Comparison of ENCODE assay signal across 19 cellular contexts in genomic region chr7:16028651-16029050, GRCh38.
DNase-seq lines count a peak whose midpoint lies in the region; ATAC-seq and TF ChIP-seq lines count a peak whose summit lies in the region.
"Had no signal": no experiment of that assay in that cellular context is flagged by ENCODE, and none has a peak within 500 bp of the region (broad histone marks: within the 10 kb centered on the region; RNA-seq: fewer than 3 reads in every experiment).

No MANE protein-coding gene starts in this region.

- no peaks in the 10 kb centered on the region for H4K20me1 ChIP-seq in IMR-90 (ENCODE audit: insufficient read depth, low read length)
- H4K20me1 ChIP-seq in hepatocyte (ENCODE audit: insufficient read depth, poor library complexity, severe bottlenecking), result no peaks in the 10 kb centered on the region
- H4K20me1 ChIP-seq: BLaER1 treated with 17β-estradiol and CSF1 and Interleukin-3, amounts not matched to agents 10 nM and 100 nM had no signal

- in situ Hi-C loops in IMR-90 (cut with MboI; ENCODE audit: low sequenced_read_pairs), result no loop called here

- peak overlapping the region; percentile 71 to 72 for H4K8ac ChIP-seq in IMR-90 (ENCODE audit: low read depth in 2 of 2, low read length in 2 of 2)

- peak overlapping the region; percentile 48 for H2AFZ ChIP-seq in IMR-90 (replicated peaks; ENCODE audit: low read length, poor library complexity)
- no peak overlapping the region for H2AFZ ChIP-seq in hepatocyte

- peak overlapping the region; percentile 72; the same call in 1 of the 2 replicates for H3K56ac ChIP-seq in IMR-90 (ENCODE audit: extremely low read depth, insufficient read depth, low read length)

- H2BK5ac ChIP-seq in IMR-90 (ENCODE audit: low read depth, low read length, poor library complexity, severe bottlenecking), result peak overlapping the region; percentile 90

- H4K5ac ChIP-seq in IMR-90 (ENCODE audit: low read depth, low read length), result peak overlapping the region; percentile 78

- peak overlapping the region; percentile 86 for H3K14ac ChIP-seq in IMR-90 (replicated peaks; ENCODE audit: low read depth, low read length)

- peaks cover 6% of the 10 kb centered on the region for H3K9me1 ChIP-seq in IMR-90 (ENCODE audit: insufficient read depth, low read length)

- peak overlapping the region; percentile 86 for H4K91ac ChIP-seq in IMR-90 (ENCODE audit: insufficient read depth, low read depth, low read length)

- peak overlapping the region; percentile 96 for H2BK120ac ChIP-seq in IMR-90 (ENCODE audit: low read depth, low read length)

- H2BK20ac ChIP-seq in IMR-90 (ENCODE audit: low read depth, low read length), result peak overlapping the region; percentile 96

- no peak for TF ChIP-seq POLR2A in IMR-90 (IDR thresholded peaks at IDR 0.05; ENCODE audit: low read depth, low read length)
- TF ChIP-seq POLR2A in sigmoid colon (IDR thresholded peaks at IDR 0.05), result no peak

- TF ChIP-seq CTCF in IMR-90 (conservative IDR thresholded peaks at IDR 0.05; ENCODE audit: low read depth, low read length), result no peak
- no peak for TF ChIP-seq CTCF in fibroblast of pulmonary artery (IDR thresholded peaks at IDR 0.05; ENCODE audit: low read length, missing control alignments)
- TF ChIP-seq CTCF in sigmoid colon (IDR thresholded peaks at IDR 0.05), result no peak
- no peak for TF ChIP-seq CTCF in hepatocyte (IDR thresholded peaks at IDR 0.05; ENCODE audit: poor library complexity)

- peak overlapping the region; percentile 92; the same call in 1 of the 2 replicates for H2AK5ac ChIP-seq in IMR-90 (ENCODE audit: low read depth, low read length)

- POLR2A ChIA-PET in IMR-90 (lab: Charles Lee; ENCODE audit: unreplicated experiment), result no interaction called here

- H3K18ac ChIP-seq in IMR-90 (ENCODE audit: low read depth, low read length), result peak overlapping the region; percentile 98

- no peak for ATAC-seq in IMR-90 (ENCODE audit: low read depth)
- no peak for ATAC-seq in HG02884 (IDR thresholded peaks at IDR 0.05; ENCODE audit: unreplicated experiment)
- no peak for ATAC-seq in HG02798 (IDR thresholded peaks at IDR 0.05; ENCODE audit: poor library complexity, unreplicated experiment)
- ATAC-seq: A549 had no signal

- no TSS peak for BruUV-seq in IMR-90 (replicated peaks; lab: Mats Ljungman, UMichigan)

- H3K9me3 ChIP-seq in IMR-90 (ENCODE audit: control insufficient read depth, insufficient read depth, low read length) (no peaks in the 10 kb centered on the region), sigmoid colon (no peaks in the 10 kb centered on the region), hepatocyte (ENCODE audit: low read depth) (no peaks in the 10 kb centered on the region)
- H3K9me3 ChIP-seq: A549; BLaER1 treated with 17β-estradiol and CSF1 and Interleukin-3, amounts not matched to agents 10 nM and 100 nM had no signal

- H3K4me2 ChIP-seq in IMR-90 (ENCODE audit: low read depth, low read length), result peak overlapping the region; percentile 51
- H3K4me2 ChIP-seq in hepatocyte, result no peak overlapping the region
- H3K4me2 ChIP-seq: A549; BLaER1 treated with 17β-estradiol and CSF1 and Interleukin-3, amounts not matched to agents 10 nM and 100 nM; KMS-11 had no signal

- dilution Hi-C loops in IMR-90 (cut with HindIII; ENCODE audit: low sequenced_read_pairs, unreplicated experiment), result no loop called here

- H3K27ac ChIP-seq in IMR-90 (ENCODE audit: insufficient read depth, low read length) (peak overlapping the region; percentile 99), sigmoid colon (peak overlapping the region; percentile 13 to 75 (median 64)), hepatocyte (no peak overlapping the region)
- H3K27ac ChIP-seq: A549; BLaER1 treated with 17β-estradiol and CSF1 and Interleukin-3, amounts not matched to agents 10 nM and 100 nM; KMS-11 had no signal

- H3K9me2 ChIP-seq in hepatocyte (replicated peaks; ENCODE audit: insufficient read depth), result no peaks in the 10 kb centered on the region

- H3K79me2 ChIP-seq in hepatocyte, result no peaks in the 10 kb centered on the region

- H3K79me1 ChIP-seq in IMR-90 (ENCODE audit: low read depth in 1 of 2, low read length in 2 of 2), result no peaks in the 10 kb centered on the region

- peak overlapping the region; percentile 97 for H3K4ac ChIP-seq in IMR-90 (ENCODE audit: low read depth, low read length)

- H3K4me3 ChIP-seq in IMR-90 (ENCODE audit: insufficient read depth, low read depth, low read length), result no peak overlapping the region
- no peak overlapping the region for H3K4me3 ChIP-seq in fibroblast of pulmonary artery (replicated peaks; ENCODE audit: low read depth, low read length)
- H3K4me3 ChIP-seq in sigmoid colon, result no peak overlapping the region
- no peak overlapping the region for H3K4me3 ChIP-seq in hepatocyte
- H3K4me3 ChIP-seq: A549; BLaER1 treated with 17β-estradiol and CSF1 and Interleukin-3, amounts not matched to agents 10 nM and 100 nM had no signal

- CTCF ChIA-PET in IMR-90 (lab: Yijun Ruan, JAX), result no interaction called here

- H2AK9ac ChIP-seq in IMR-90 (replicated peaks; ENCODE audit: low read depth, low read length, poor library complexity), result no peak overlapping the region

- DNase-seq in EH (ENCODE audit: low read depth), result peak; percentile 4
- peak; percentile 4 for DNase-seq in IMR-90
- peak; percentile 10 for DNase-seq in fibroblast of pulmonary artery (ENCODE audit: low read depth)
- no peak for DNase-seq in sigmoid colon
- DNase-seq in hepatocyte (ENCODE audit: low spot score), result no peak
- no peak for DNase-seq in NCI-H2029 (lab: John Stamatoyannopoulos, UW)
- DNase-seq: Calu3; CD8-positive, alpha-beta memory T cell; GDM1; H7; NCI-H1417; NCI-H1694 treated with DMSO at 0.1 percent for 48 hours; NCI-H446 treated with DMSO at 0.1 percent for 48 hours; NCI-H526 treated with DMSO at 0.1 percent for 48 hours had no signal

- H3K36me3 ChIP-seq in IMR-90 (ENCODE audit: control insufficient read depth, insufficient read depth, low read length) (no peaks in the 10 kb centered on the region), sigmoid colon (no peaks in the 10 kb centered on the region), hepatocyte (replicated peaks; ENCODE audit: insufficient read depth, low read depth) (no peaks in the 10 kb centered on the region)
- H3K36me3 ChIP-seq: BLaER1 treated with 17β-estradiol and CSF1 and Interleukin-3, amounts not matched to agents 10 nM and 100 nM had no signal

- H3K4me1 ChIP-seq in IMR-90 (ENCODE audit: control insufficient read depth, insufficient read depth, low read length), result peaks cover 22% of the 10 kb centered on the region
- H3K4me1 ChIP-seq in sigmoid colon, result peaks cover 0 to 51% (median 50%) of the 10 kb centered on the region in 4 donors
- H3K4me1 ChIP-seq in hepatocyte (ENCODE audit: insufficient read depth), result no peaks in the 10 kb centered on the region
- H3K4me1 ChIP-seq: A549; BLaER1 treated with 17β-estradiol and CSF1 and Interleukin-3, amounts not matched to agents 10 nM and 100 nM had no signal

- TF ChIP-seq EP300 in sigmoid colon (IDR thresholded peaks at IDR 0.05), result no peak

- no peaks in the 10 kb centered on the region for H3K27me3 ChIP-seq in IMR-90 (ENCODE audit: control insufficient read depth, insufficient read depth, low read length)
- H3K27me3 ChIP-seq in sigmoid colon, result no peaks in the 10 kb centered on the region
- H3K27me3 ChIP-seq in hepatocyte, result no peaks in the 10 kb centered on the region
- H3K27me3 ChIP-seq: BLaER1 treated with 17β-estradiol and CSF1 and Interleukin-3, amounts not matched to agents 10 nM and 100 nM had no signal

- no CpG with 5 or more reads among the region's 5 CpGs for WGBS in IMR-90 (ENCODE audit: extremely low coverage in 2 of 2, insufficient read length in 1 of 2), 2 experiments
- 70 to 74% methylated on average over 5 of the region's 5 CpGs for WGBS in sigmoid colon, 2 donors
- WGBS in hepatocyte (ENCODE audit: low lambda C conversion rate, missing lambda C conversion rate), result 65% methylated on average over 5 of the region's 5 CpGs

- H3K9ac ChIP-seq in IMR-90 (ENCODE audit: low read depth, low read length), result 0 out of 2 replicates have a peak overlapping the region, but pooled peaks have one; percentile 42
- H3K9ac ChIP-seq: BLaER1 treated with 17β-estradiol and CSF1 and Interleukin-3, amounts not matched to agents 10 nM and 100 nM; KMS-11 had no signal

- no peak for TF ChIP-seq RAD21 in IMR-90 (IDR thresholded peaks at IDR 0.05; ENCODE audit: low read length)

- peak overlapping the region; percentile 54; the same call in 1 of the 2 replicates for H3K23ac ChIP-seq in IMR-90 (ENCODE audit: low read depth, low read length)

- intact Hi-C loops in IMR-90 (cut with micrococcal nuclease) (loop anchor here (5.0 kb wide), 1 partner anchor 91 kb away; no protein-coding TSS in a partner anchor), sigmoid colon (cut with DNase I) (no loop called here)

- H2BK15ac ChIP-seq in IMR-90 (ENCODE audit: low read depth, low read length), result peak overlapping the region; percentile 91

TF ChIP-seq in IMR-90, 13 proteins besides CTCF, POLR2A, EP300 and RAD21:
- TF ChIP-seq MAZ (IDR thresholded peaks at IDR 0.05; ENCODE audit: borderline replicate concordance, low read depth, low read length) (no peak), ELK1 (IDR thresholded peaks at IDR 0.05; ENCODE audit: borderline replicate concordance, low read depth, low read length) (no peak), MXI1 (IDR thresholded peaks at IDR 0.05; ENCODE audit: borderline replicate concordance, low read depth, low read length) (no peak), RFX5 (IDR thresholded peaks at IDR 0.05; ENCODE audit: low read depth, low read length) (no peak), NFE2L2 (IDR thresholded peaks at IDR 0.05; ENCODE audit: low read depth, low read length) (no peak), FOS (IDR thresholded peaks at IDR 0.05; ENCODE audit: low read depth, low read length) (no peak), CEBPB (IDR thresholded peaks at IDR 0.05; ENCODE audit: low read depth, low read length) (no peak), RCOR1 (IDR thresholded peaks at IDR 0.05; ENCODE audit: insufficient replicate concordance, low read length) (no peak), CHD1 (IDR thresholded peaks at IDR 0.05; ENCODE audit: low read depth, low read length) (no peak), BHLHE40 (IDR thresholded peaks at IDR 0.05; ENCODE audit: low read depth, low read length) (no peak), SMC3 (IDR thresholded peaks at IDR 0.05; ENCODE audit: low read depth, low read length) (no peak), MAFK (IDR thresholded peaks at IDR 0.05; ENCODE audit: low read depth, low read length) (no peak)

Comparison
In these comparisons a context has a peak if more than half of its experiments do, and no peak if none do; other contexts are left out.
1. DNase-seq: peak in EH (single experiment), IMR-90 (single experiment) and fibroblast of pulmonary artery (single experiment); none in sigmoid colon (single experiment), hepatocyte (single experiment) and NCI-H2029 (single experiment).